33 cellular contexts compared by ENCODE assay signal in genomic region chr4:120005091-120005490, GRCh38.
"Had no signal": no experiment of that assay in that cellular context is flagged by ENCODE, and none has a peak within 500 bp of the region (broad histone marks: within the 10 kb centered on the region; RNA-seq: fewer than 3 reads in every experiment).

No MANE protein-coding gene starts in this region.

- H3K4me1 ChIP-seq: Peyer's patch, SJSA1 had no signal

- H3K4me2 ChIP-seq: SK-N-SH had no signal

- H3K4me3 ChIP-seq: Peyer's patch, SJSA1 had no signal

- H3K9me3 Mint-ChIP-seq: activated B cell treated with CpG ODN at 0.5 μM for 24 hours; activated CD4-positive, alpha-beta memory T cell treated with anti-CD3 and anti-CD28 coated beads for 36 hours; activated naive CD4-positive, alpha-beta T cell treated with anti-CD3 and anti-CD28 coated beads for 36 hours; activated naive CD4-positive, alpha-beta T cell treated with anti-CD3 and anti-CD28 coated beads, Interleukin-2, amount 50 U/mL, for 72 hours; activated T-cell treated with anti-CD3 and anti-CD28 coated beads, Interleukin-2, amount 50 U/mL, for 4 hours; activated T-helper 1 cell treated with anti-CD3 and anti-CD28 coated beads, Interleukin-12 subunit alpha, Interleukin-12 subunit beta, Interleukin-2, Interleukin-4 antibody, amounts not matched to agents 30 ng/mL and 10 ng/mL and 1 ng/mL, durations not matched to agents 14 hours and 24 hours and 36 hours; T-helper 1 cell treated with Interleukin-12 subunit alpha and Interleukin-12 subunit beta and Interleukin-4 antibody, amounts not matched to agents 30 μg/mL and 1 μg/mL, for 36 hours; T-helper 2 cell treated with Interferon-gamma antibody and Interleukin-4, amounts not matched to agents 5 μg/mL and 100 μg/mL, for 36 hours had no signal

- H3K36me3 Mint-ChIP-seq: activated CD4-positive, alpha-beta memory T cell treated with anti-CD3 and anti-CD28 coated beads for 36 hours; activated naive CD4-positive, alpha-beta T cell treated with anti-CD3 and anti-CD28 coated beads, Interleukin-2, amount 50 U/mL, for 72 hours had no signal

- H3K27me3 ChIP-seq: brain microvascular endothelial cell, Peyer's patch, SJSA1 had no signal

- DNase-seq: activated B cell treated with CpG ODN at 0.5 μM for 24 hours; activated CD4-positive, alpha-beta memory T cell treated with anti-CD3 and anti-CD28 coated beads for 36 hours; activated CD4-positive, alpha-beta T cell treated with anti-CD3 and anti-CD28 coated beads for 4 hours; activated CD4-positive, alpha-beta T cell treated with anti-CD3 and anti-CD28 coated beads, Interleukin-2, amount 50 U/mL, for 1 hour; activated CD4-positive, CD25-positive, alpha-beta regulatory T cell treated with anti-CD3 and anti-CD28 coated beads, Interleukin-2, amount 50 U/mL, for 72 hours; activated CD8-positive, alpha-beta memory T cell treated with anti-CD3 and anti-CD28 coated beads, Interleukin-2, amount 50 U/mL, for 4 hours; activated gamma-delta T cell treated with Interleukin-2 at 50 U/mL for 16 hours; activated naive CD4-positive, alpha-beta T cell treated with anti-CD3 and anti-CD28 coated beads for 36 hours; activated T-cell treated with anti-CD3 and anti-CD28 coated beads for 4 hours; activated T-cell treated with anti-CD3 and anti-CD28 coated beads, Interleukin-2, amount 50 U/mL, for 4 hours; anterior cingulate cortex; brain microvascular endothelial cell; central memory CD4-positive, alpha-beta T cell; Karpas-422; KBM-7; NCI-H1105; NCI-H1417 treated with DMSO at 0.1 percent for 48 hours; NCI-H187 treated with DMSO at 0.1 percent for 48 hours; NCI-H2081; NCI-H510A; NCI-H526; NCI-H748 treated with DMSO at 0.1 percent for 48 hours; NK-92 treated with Interleukin-12 subunit alpha and Interleukin-12 subunit beta, amount 100 ng/mL, for 24 hours; PC-3; Peyer's patch; RPMI8226; SHP77 treated with DMSO at 0.1 percent for 48 hours; SK-N-SH had no signal

- H3K36me3 ChIP-seq: brain microvascular endothelial cell, Peyer's patch, SJSA1 had no signal

- H3K9me3 ChIP-seq: Peyer's patch, SJSA1, SK-N-SH had no signal

- H3K4me1 Mint-ChIP-seq: activated B cell treated with CpG ODN at 0.5 μM for 24 hours had no signal

- H3K27ac Mint-ChIP-seq: activated B cell treated with CpG ODN at 0.5 μM for 24 hours; activated CD4-positive, alpha-beta memory T cell treated with anti-CD3 and anti-CD28 coated beads for 36 hours; activated naive CD4-positive, alpha-beta T cell treated with anti-CD3 and anti-CD28 coated beads for 36 hours; activated naive CD4-positive, alpha-beta T cell treated with anti-CD3 and anti-CD28 coated beads, Interleukin-2, amount 50 U/mL, for 72 hours; activated T-helper 1 cell treated with anti-CD3 and anti-CD28 coated beads, Interleukin-12 subunit alpha, Interleukin-12 subunit beta, Interleukin-2, Interleukin-4 antibody, amounts not matched to agents 30 ng/mL and 10 ng/mL and 1 ng/mL, durations not matched to agents 14 hours and 24 hours and 36 hours; T-helper 1 cell treated with Interleukin-12 subunit alpha and Interleukin-12 subunit beta and Interleukin-4 antibody, amounts not matched to agents 30 μg/mL and 1 μg/mL, for 36 hours; T-helper 2 cell treated with Interferon-gamma antibody and Interleukin-4, amounts not matched to agents 5 μg/mL and 100 μg/mL, for 36 hours had no signal

- H3K9ac ChIP-seq: SK-N-SH had no signal

- H3K4me3 Mint-ChIP-seq: activated B cell treated with CpG ODN at 0.5 μM for 24 hours; activated CD4-positive, alpha-beta memory T cell treated with anti-CD3 and anti-CD28 coated beads for 36 hours; activated naive CD4-positive, alpha-beta T cell treated with anti-CD3 and anti-CD28 coated beads for 36 hours; activated T-cell treated with anti-CD3 and anti-CD28 coated beads, Interleukin-2, amount 50 U/mL, for 4 hours; activated T-helper 1 cell treated with anti-CD3 and anti-CD28 coated beads, Interleukin-12 subunit alpha, Interleukin-12 subunit beta, Interleukin-2, Interleukin-4 antibody, amounts not matched to agents 30 ng/mL and 10 ng/mL and 1 ng/mL, durations not matched to agents 14 hours and 24 hours and 36 hours; T-helper 1 cell treated with Interleukin-12 subunit alpha and Interleukin-12 subunit beta and Interleukin-4 antibody, amounts not matched to agents 30 μg/mL and 1 μg/mL, for 36 hours; T-helper 2 cell treated with Interferon-gamma antibody and Interleukin-4, amounts not matched to agents 5 μg/mL and 100 μg/mL, for 36 hours had no signal

- H3K27ac ChIP-seq: brain microvascular endothelial cell, Peyer's patch, SJSA1 had no signal

- ATAC-seq: activated naive CD4-positive, alpha-beta T cell treated with anti-CD3 and anti-CD28 coated beads, Interleukin-2, amount 50 U/mL, for 72 hours; activated T-cell treated with anti-CD3 and anti-CD28 coated beads, Interleukin-2, amount 50 U/mL, for 4 hours; PC-3 had no signal

- H3K9me2 ChIP-seq: SK-N-SH had no signal
